ENCODE assay signal across 11 cellular contexts in genomic region chr1:213761845-213762407, GRCh38.
DNase-seq lines count a peak whose midpoint lies in the region; ATAC-seq, FAIRE-seq and TF ChIP-seq lines count a peak whose summit lies in the region.
"Had no signal": no experiment of that assay in that cellular context is flagged by ENCODE, and none has a peak within 500 bp of the region (broad histone marks: within the 10 kb centered on the region; RNA-seq: fewer than 3 reads in every experiment).

No MANE protein-coding gene starts in this region.

- H3K4me1 ChIP-seq in Loucy (ENCODE audit: insufficient read depth, low read length, poor library complexity, severe bottlenecking) (no peaks in the 10 kb centered on the region), H1 (replicated peaks in 1 of 4; ENCODE audit: control insufficient read depth in 3 of 4, insufficient read depth in 4 of 4, low read length in 3 of 4) (peaks cover 0 to 5% (median 0%) of the 10 kb centered on the region in 4 experiments; a peak in 1 of 7 replicates)
- H3K4me1 ChIP-seq: adrenal gland had no signal

- TF ChIP-seq EP300 in H1 (IDR thresholded peaks at IDR 0.05; ENCODE audit: borderline replicate concordance in 1 of 2, low read depth in 2 of 2, low read length in 2 of 2) = no peak

- POLR2A ChIA-PET in H1 (lab: Charles Lee; ENCODE audit: partially characterized antibody) = no interaction called here

- no peaks in the 10 kb centered on the region for H3K9me3 ChIP-seq in Loucy (ENCODE audit: insufficient read depth, low read depth, low read length)
- H3K9me3 ChIP-seq in H1 (ENCODE audit: insufficient read depth in 2 of 2, low read depth in 1 of 2, low read length in 1 of 2) = no peaks in the 10 kb centered on the region
- H3K9me3 ChIP-seq in WERI-Rb-1 (ENCODE audit: severe bottlenecking) = no peaks in the 10 kb centered on the region
- H3K9me3 ChIP-seq: adrenal gland had no signal

- H3K9me3 Mint-ChIP-seq in activated CD4-positive, alpha-beta T cell treated with anti-CD3 and anti-CD28 coated beads, Interleukin-2, amount 10 ng/mL, durations not matched to agents 24 days and 14 days = no peaks in the 10 kb centered on the region

- H3F3A ChIP-seq in Loucy (ENCODE audit: low read depth) = no peaks in the 10 kb centered on the region

- H3K18ac ChIP-seq in H1 (ENCODE audit: extremely low read depth, low read length) = 0 out of 2 replicates have a peak overlapping the region, but pooled peaks have one; percentile 7

- H3K27me3 ChIP-seq in Loucy (ENCODE audit: insufficient read depth, low read length, poor library complexity, severe bottlenecking) (no peaks in the 10 kb centered on the region), H1 (replicated peaks in 1 of 4; ENCODE audit: control insufficient read depth in 3 of 4, extremely low read depth in 1 of 4, insufficient read depth in 3 of 4, low read length in 3 of 4) (no peaks in the 10 kb centered on the region), WERI-Rb-1 (ENCODE audit: insufficient read depth, low read depth, severe bottlenecking) (no peaks in the 10 kb centered on the region)
- H3K27me3 ChIP-seq: adrenal gland had no signal

- H2AK5ac ChIP-seq in H1 (ENCODE audit: low read depth, low read length) = peak overlapping the region; percentile 20; the same call in 1 of the 2 replicates

- intact Hi-C loops in activated CD4-positive, alpha-beta T cell treated with anti-CD3 and anti-CD28 coated beads, Interleukin-2, amount 10 ng/mL, durations not matched to agents 24 days and 14 days (cut with micrococcal nuclease) = no loop called here

- H3K4me1 Mint-ChIP-seq in activated CD4-positive, alpha-beta T cell treated with anti-CD3 and anti-CD28 coated beads, Interleukin-2, amount 10 ng/mL, durations not matched to agents 24 days and 14 days = peaks cover 10% of the 10 kb centered on the region

- H3K14ac ChIP-seq in H1 (ENCODE audit: insufficient read length) = no peak overlapping the region

- TF ChIP-seq CTCF in Loucy (conservative IDR thresholded peaks at IDR 0.05; ENCODE audit: low read length) (no peak), H1 (IDR thresholded peaks at IDR 0.05; ENCODE audit: control extremely low read depth in 1 of 3, insufficient read depth in 1 of 3, low read depth in 1 of 3, low read length in 3 of 3) (no peak), WERI-Rb-1 (IDR thresholded peaks at IDR 0.05; ENCODE audit: low read depth, low read length) (no peak)

- no peak overlapping the region for H4K91ac ChIP-seq in H1 (replicated peaks; ENCODE audit: insufficient read length, low read length)

- H3K4me3 ChIP-seq in Loucy (ENCODE audit: low read length, poor library complexity, severe bottlenecking) (no peak overlapping the region), H1 (ENCODE audit: extremely low read depth in 1 of 4, insufficient read depth in 2 of 4, low read depth in 3 of 4, low read length in 4 of 4) (no peak overlapping the region), WERI-Rb-1 (ENCODE audit: low read depth, low read length) (no peak overlapping the region)
- H3K4me3 ChIP-seq: adrenal gland had no signal

- no peaks in the 10 kb centered on the region for H3K79me2 ChIP-seq in Loucy (ENCODE audit: insufficient read depth, low read length)
- H3K79me2 ChIP-seq in H1 (ENCODE audit: control insufficient read depth in 1 of 2, insufficient read depth in 2 of 2, low read length in 2 of 2) = no peaks in the 10 kb centered on the region

- H2BK12ac ChIP-seq in H1 (ENCODE audit: low read depth, low read length) = 0 out of 2 replicates have a peak overlapping the region, but pooled peaks have one; percentile 43

- no peak overlapping the region for H3K27ac ChIP-seq in H1 (ENCODE audit: low read depth, low read length)
- H3K27ac ChIP-seq in WERI-Rb-1 = no peak overlapping the region
- H3K27ac ChIP-seq: adrenal gland had no signal

- peak; percentile 24 for FAIRE-seq in H1 (lab: Jason Lieb, UNC)

- no peak overlapping the region for H3K4ac ChIP-seq in H1 (replicated peaks; ENCODE audit: insufficient read length, low read depth, low read length)

- no peak overlapping the region for H4K5ac ChIP-seq in H1 (ENCODE audit: insufficient read length, low read depth, low read length)

- 69 to 100% methylated on average over 1 to 7 of the region's 7 CpGs for WGBS in H1 (ENCODE audit: extremely low coverage in 1 of 2, insufficient coverage in 1 of 2, insufficient read length in 1 of 2, insufficient replicate concordance in 2 of 2, low coverage in 1 of 2, low lambda C conversion rate in 2 of 2, missing lambda C conversion rate in 1 of 2), 2 experiments

- peak overlapping the region; percentile 89; the same call in 1 of the 2 replicates for H2BK15ac ChIP-seq in H1 (ENCODE audit: low read length)

- no peak for TF ChIP-seq POLR2A in H1 (IDR thresholded peaks at IDR 0.05; ENCODE audit: control extremely low read depth in 1 of 2, low read depth in 2 of 2, low read length in 2 of 2)

- H3K79me1 ChIP-seq in H1 (ENCODE audit: low read depth, low read length) = no peaks in the 10 kb centered on the region

- H4K20me1 ChIP-seq in Loucy (ENCODE audit: insufficient read depth, low read length, poor library complexity, severe bottlenecking) (no peaks in the 10 kb centered on the region), H1 (replicated peaks in 1 of 2; ENCODE audit: control insufficient read depth in 1 of 2, insufficient read depth in 2 of 2, low read length in 2 of 2) (no peaks in the 10 kb centered on the region)

- TF ChIP-seq RAD21 in H1 (IDR thresholded peaks at IDR 0.05 in 1 of 2, conservative IDR thresholded peaks at IDR 0.05 in 1 of 2; ENCODE audit: low read depth in 2 of 2, low read length in 2 of 2) = no peak

- peak overlapping the region; percentile 7 for H3K4me3 Mint-ChIP-seq in activated CD4-positive, alpha-beta T cell treated with anti-CD3 and anti-CD28 coated beads, Interleukin-2, amount 10 ng/mL, durations not matched to agents 24 days and 14 days

- no peak overlapping the region for H2BK20ac ChIP-seq in H1 (ENCODE audit: low read length)

- no peaks in the 10 kb centered on the region for H3K36me3 Mint-ChIP-seq in activated CD4-positive, alpha-beta T cell treated with anti-CD3 and anti-CD28 coated beads, Interleukin-2, amount 10 ng/mL, durations not matched to agents 24 days and 14 days (ENCODE audit: low read depth)

- H2BK5ac ChIP-seq in H1 (ENCODE audit: low read depth, low read length) = no peak overlapping the region

- CTCF ChIA-PET in H1 (lab: Charles Lee; ENCODE audit: partially characterized antibody) = interaction anchor here (1.1 to 1.2 kb wide), 2 partner anchors 24 to 219 kb away, joined by 3 to 4 read pairs; no protein-coding TSS in a partner anchor

- H3K9ac ChIP-seq in Loucy (ENCODE audit: low read depth, low read length, poor library complexity, severe bottlenecking) (no peak overlapping the region), H1 (replicated peaks in 1 of 4; ENCODE audit: extremely low read depth in 1 of 4, low read depth in 3 of 4, low read length in 3 of 4) (no peak overlapping the region)

- H4K8ac ChIP-seq in H1 (ENCODE audit: extremely low read depth, insufficient read depth, low read length) = no peak overlapping the region

- no peaks in the 10 kb centered on the region for H3K27me3 Mint-ChIP-seq in activated CD4-positive, alpha-beta T cell treated with anti-CD3 and anti-CD28 coated beads, Interleukin-2, amount 10 ng/mL, durations not matched to agents 24 days and 14 days

- H3K56ac ChIP-seq in H1 (replicated peaks; ENCODE audit: insufficient read length, low read depth, low read length) = no peak overlapping the region

- H3K36me3 ChIP-seq in Loucy (ENCODE audit: insufficient read depth, low read length) = no peaks in the 10 kb centered on the region
- no peaks in the 10 kb centered on the region for H3K36me3 ChIP-seq in H1 (ENCODE audit: control insufficient read depth in 2 of 4, insufficient read depth in 4 of 4, low read length in 3 of 4)
- H3K36me3 ChIP-seq in WERI-Rb-1 = no peaks in the 10 kb centered on the region
- H3K36me3 ChIP-seq: adrenal gland had no signal

- ATAC-seq in GM21423 (IDR thresholded peaks at IDR 0.05; ENCODE audit: unreplicated experiment) = no peak
- ATAC-seq: Right ventricle myocardium inferior had no signal

- H3K4me2 ChIP-seq in Loucy (ENCODE audit: low read depth, low read length, poor library complexity, severe bottlenecking) = peak overlapping the region; percentile 11
- H3K4me2 ChIP-seq in H1 (ENCODE audit: insufficient read depth in 1 of 2, low read depth in 2 of 2, low read length in 2 of 2) = no peak overlapping the region

- no peaks in the 10 kb centered on the region for H3K9me2 ChIP-seq in Loucy (replicated peaks; ENCODE audit: low read depth, low read length)

- H3K23ac ChIP-seq in H1 (ENCODE audit: insufficient read length) = no peak overlapping the region

- H3K23me2 ChIP-seq in H1 (ENCODE audit: low read depth, low read length) = no peaks in the 10 kb centered on the region

- H2AFZ ChIP-seq in Loucy (ENCODE audit: low read length) = peak overlapping the region; percentile 36; the same call in 1 of the 2 replicates
- peak overlapping the region; percentile 97 for H2AFZ ChIP-seq in H1 (ENCODE audit: low read length)

- H2BK120ac ChIP-seq in H1 (replicated peaks; ENCODE audit: low read depth, low read length) = no peak overlapping the region

- no peak overlapping the region for H3K27ac Mint-ChIP-seq in activated CD4-positive, alpha-beta T cell treated with anti-CD3 and anti-CD28 coated beads, Interleukin-2, amount 10 ng/mL, durations not matched to agents 24 days and 14 days

- DNase-seq in activated CD4-positive, alpha-beta T cell treated with anti-CD3 and anti-CD28 coated beads, Interleukin-2, amount 10 ng/mL, durations not matched to agents 24 days and 14 days = peak; percentile 76
- DNase-seq in H1 (ENCODE audit: low read depth in 1 of 2, low spot score in 2 of 2) (peak in 1 of 2 experiments; percentile 29), WERI-Rb-1 (no peak), NCI-H1436 treated with DMSO at 0.1 percent for 48 hours (lab: John Stamatoyannopoulos, UW) (no peak)
- peak; percentile 3 to 31 (median 26) for DNase-seq in stimulated activated CD4-positive, alpha-beta T cell treated with anti-CD3 and anti-CD28 coated beads, TNF-alpha, amount 100 ng/mL, for 24 hours (ENCODE audit: low read depth in 3 of 3)
- DNase-seq: NCI-H2081, posterior cingulate gyrus had no signal

TF ChIP-seq in H1, 55 proteins besides CTCF, POLR2A, EP300 and RAD21:
- TF ChIP-seq JUND (IDR thresholded peaks at IDR 0.05; ENCODE audit: low read length) (0 out of 2 replicates have a peak, but pooled peaks have one; percentile 19), ZNF274 (IDR thresholded peaks at IDR 0.05; ENCODE audit: borderline replicate concordance, extremely low read depth, low read length) (no peak)

Comparison
In these comparisons a context has a peak if more than half of its experiments do, and no peak if none do; other contexts are left out.
1. DNase-seq: peak in activated CD4-positive, alpha-beta T cell treated with anti-CD3 and anti-CD28 coated beads, Interleukin-2, amount 10 ng/mL, durations not matched to agents 24 days and 14 days (single experiment) and stimulated activated CD4-positive, alpha-beta T cell treated with anti-CD3 and anti-CD28 coated beads, TNF-alpha, amount 100 ng/mL, for 24 hours (3 of 3); none in WERI-Rb-1 (single experiment) and NCI-H1436 treated with DMSO at 0.1 percent for 48 hours (single experiment).